In the genomic region with DNA sequence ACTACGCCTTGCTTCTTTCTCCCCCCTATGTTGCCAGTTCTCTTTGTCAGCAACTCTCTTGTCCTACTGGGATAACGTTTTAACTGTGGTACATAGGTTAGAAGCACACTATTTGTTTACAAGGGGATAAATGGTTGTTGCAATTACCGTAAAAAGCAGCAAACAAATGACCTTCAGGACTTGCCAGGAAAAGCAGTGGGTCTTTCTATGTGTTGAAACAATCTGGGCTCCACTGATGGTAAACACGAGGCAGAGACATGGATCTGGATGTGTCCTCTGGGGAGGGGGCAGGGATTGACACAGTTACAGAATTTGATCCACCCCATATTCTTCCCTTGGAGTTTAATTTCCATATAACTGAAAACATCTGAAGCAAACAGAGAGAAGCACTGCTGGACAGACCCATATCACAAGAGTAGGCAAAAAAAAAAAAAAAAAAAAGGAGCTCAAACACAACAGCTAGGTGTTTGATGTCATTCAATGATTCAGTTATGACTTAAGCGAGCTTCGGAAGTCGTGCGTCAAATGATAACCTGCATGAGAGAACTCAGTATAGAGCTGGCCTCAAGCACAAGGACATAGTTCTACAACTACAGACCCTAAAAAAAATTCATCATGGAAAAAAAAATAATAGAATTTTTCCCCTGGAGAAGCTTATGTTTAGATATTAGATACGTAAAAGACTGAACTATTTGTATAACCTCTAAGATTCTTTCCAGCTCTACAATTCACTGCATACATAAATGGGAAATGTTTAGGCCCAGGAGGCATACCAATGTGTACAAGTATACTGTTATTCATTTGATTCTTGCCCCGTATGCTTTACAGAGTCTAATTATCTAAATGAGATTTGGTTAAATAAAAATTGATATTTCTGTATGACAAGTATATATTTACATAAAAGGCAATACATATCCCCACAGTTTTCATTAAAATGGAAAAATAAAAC, we compare ENCODE assay signal across 1 cellular context.
TF ChIP-seq lines count a peak whose summit lies in the region.

No MANE protein-coding gene starts in this region.

TF ChIP-seq in SK-N-SH, 30 proteins besides CTCF, POLR2A, EP300 and RAD21 (continued from another document):
- TF ChIP-seq, protein P1, sequence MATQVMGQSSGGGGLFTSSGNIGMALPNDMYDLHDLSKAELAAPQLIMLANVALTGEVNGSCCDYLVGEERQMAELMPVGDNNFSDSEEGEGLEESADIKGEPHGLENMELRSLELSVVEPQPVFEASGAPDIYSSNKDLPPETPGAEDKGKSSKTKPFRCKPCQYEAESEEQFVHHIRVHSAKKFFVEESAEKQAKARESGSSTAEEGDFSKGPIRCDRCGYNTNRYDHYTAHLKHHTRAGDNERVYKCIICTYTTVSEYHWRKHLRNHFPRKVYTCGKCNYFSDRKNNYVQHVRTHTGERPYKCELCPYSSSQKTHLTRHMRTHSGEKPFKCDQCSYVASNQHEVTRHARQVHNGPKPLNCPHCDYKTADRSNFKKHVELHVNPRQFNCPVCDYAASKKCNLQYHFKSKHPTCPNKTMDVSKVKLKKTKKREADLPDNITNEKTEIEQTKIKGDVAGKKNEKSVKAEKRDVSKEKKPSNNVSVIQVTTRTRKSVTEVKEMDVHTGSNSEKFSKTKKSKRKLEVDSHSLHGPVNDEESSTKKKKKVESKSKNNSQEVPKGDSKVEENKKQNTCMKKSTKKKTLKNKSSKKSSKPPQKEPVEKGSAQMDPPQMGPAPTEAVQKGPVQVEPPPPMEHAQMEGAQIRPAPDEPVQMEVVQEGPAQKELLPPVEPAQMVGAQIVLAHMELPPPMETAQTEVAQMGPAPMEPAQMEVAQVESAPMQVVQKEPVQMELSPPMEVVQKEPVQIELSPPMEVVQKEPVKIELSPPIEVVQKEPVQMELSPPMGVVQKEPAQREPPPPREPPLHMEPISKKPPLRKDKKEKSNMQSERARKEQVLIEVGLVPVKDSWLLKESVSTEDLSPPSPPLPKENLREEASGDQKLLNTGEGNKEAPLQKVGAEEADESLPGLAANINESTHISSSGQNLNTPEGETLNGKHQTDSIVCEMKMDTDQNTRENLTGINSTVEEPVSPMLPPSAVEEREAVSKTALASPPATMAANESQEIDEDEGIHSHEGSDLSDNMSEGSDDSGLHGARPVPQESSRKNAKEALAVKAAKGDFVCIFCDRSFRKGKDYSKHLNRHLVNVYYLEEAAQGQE (IDR thresholded peaks at IDR 0.05; ENCODE audit: low read depth, low read length), result no peak
- no peak for TF ChIP-seq GABPA (IDR thresholded peaks at IDR 0.05; ENCODE audit: low read depth)
